ENCODE assay signal across 8 cellular contexts in genomic region chr16:28975158-28975603, GRCh38. TPM values are rescaled to one million over a fixed set of nuclear protein-coding genes. Genes with fewer than 3 reads are reported as not detected.
DNase-seq lines count a peak whose midpoint lies in the region; ATAC-seq and TF ChIP-seq lines count a peak whose summit lies in the region.

No MANE protein-coding gene starts in this region.

- H3K9ac ChIP-seq in rectal smooth muscle tissue (ENCODE audit: low read length): peak overlapping the region; percentile 94

- H3K4me1 ChIP-seq in SJSA1 (replicated peaks): peaks cover 11% of the 10 kb centered on the region
- peaks cover 5% of the 10 kb centered on the region for H3K4me1 ChIP-seq in rectal smooth muscle tissue (ENCODE audit: control insufficient read depth, insufficient read depth, low read length)

- POLR2A ChIA-PET in AG04450 (lab: Yijun Ruan, JAX): no interaction called here

- H3K9me3 ChIP-seq in AG04450 (ENCODE audit: control insufficient read depth, insufficient read depth, low read length) (no peaks in the 10 kb centered on the region; the same call in 1 of the 2 replicates), SJSA1 (replicated peaks) (no peaks in the 10 kb centered on the region)

- CTCF ChIA-PET in AG04450 (lab: Charles Lee): no interaction called here

- ATAC-seq in GM21737 (IDR thresholded peaks at IDR 0.05; ENCODE audit: unreplicated experiment): peak; percentile 14

- DNase-seq in AG04450 (ENCODE audit: low read depth, low spot score) (no peak), SJSA1 (ENCODE audit: low read depth in 1 of 2, low spot score in 2 of 2) (no peak), fibroblast of the aortic adventitia (ENCODE audit: low read depth) (no peak), mesenteric fat pad (ENCODE audit: low spot score) (no peak), globus pallidus (ENCODE audit: low spot score) (no peak)
- no peak for DNase-seq in central memory CD4-positive, alpha-beta T cell

- H3K4me3 ChIP-seq in AG04450 (ENCODE audit: low read depth, low read length) (peak overlapping the region; percentile 100), SJSA1 (peak overlapping the region; percentile 81), fibroblast of the aortic adventitia (ENCODE audit: low read depth, low read length) (peak overlapping the region; percentile 99), rectal smooth muscle tissue (ENCODE audit: low read length) (peak overlapping the region; percentile 100)

- H3K27me3 ChIP-seq in AG04450 (ENCODE audit: control insufficient read depth, insufficient read depth, low read length): no peaks in the 10 kb centered on the region
- no peaks in the 10 kb centered on the region for H3K27me3 ChIP-seq in SJSA1 (replicated peaks)
- no peaks in the 10 kb centered on the region for H3K27me3 ChIP-seq in rectal smooth muscle tissue (ENCODE audit: control insufficient read depth, insufficient read depth, low read length)

- H3K36me3 ChIP-seq in SJSA1: peaks cover 23% of the 10 kb centered on the region
- H3K36me3 ChIP-seq in rectal smooth muscle tissue (ENCODE audit: control insufficient read depth, insufficient read depth, low read length): peaks cover 7% of the 10 kb centered on the region

- TF ChIP-seq CTCF in AG04450 (IDR thresholded peaks at IDR 0.05; ENCODE audit: low read depth, low read length): no peak
- no peak for TF ChIP-seq CTCF in fibroblast of the aortic adventitia (IDR thresholded peaks at IDR 0.05; ENCODE audit: insufficient read depth, low read length)

- no peak overlapping the region for H3K27ac ChIP-seq in AG04450 (ENCODE audit: low read depth, low read length)
- peak overlapping the region; percentile 62; the same call in 1 of the 2 replicates for H3K27ac ChIP-seq in SJSA1
- H3K27ac ChIP-seq in rectal smooth muscle tissue (ENCODE audit: low read depth, low read length): peak overlapping the region; percentile 69

RNA-seq across cellular contexts. Expression of gene SPNS1, which starts 0.6 kb away (rescaled TPM):
- 21.9 and 23.6 TPM in 2 replicates for polyA plus RNA-seq in AG04450 (2011; rRNA removed)
- 19.2 and 21.3 TPM in 2 replicates for polyA minus RNA-seq in AG04450 (2011; rRNA and poly(A)+ RNA removed)
- 43.0 and 65.0 TPM in 2 replicates for total RNA-seq in SJSA1 (2014; rRNA removed; shearing (Covaris generic))
- 27.1 and 85.8 TPM in 2 replicates for total RNA-seq in fibroblast of the aortic adventitia (ENCODE audit: low replicate concordance)
- total RNA-seq in mesenteric fat pad: 31.4 TPM

RNA-seq across cellular contexts. Expression of gene LAT, which starts 9.7 kb away (rescaled TPM):
- 2.6 and 2.9 TPM in 2 replicates for polyA plus RNA-seq in AG04450 (2011; rRNA removed)
- 0.37 and 0.87 TPM in 2 replicates for polyA minus RNA-seq in AG04450 (2011; rRNA and poly(A)+ RNA removed)
- total RNA-seq in SJSA1 (2014; rRNA removed; shearing (Covaris generic)): 2.0 TPM in 1 of 2 replicates, not detected in the other
- 1.1 and 1.9 TPM in 2 replicates for total RNA-seq in fibroblast of the aortic adventitia (ENCODE audit: low replicate concordance)
- total RNA-seq in mesenteric fat pad: 4.1 TPM

RNA-seq across cellular contexts. Expression of gene NFATC2IP, which starts 24.4 kb away (rescaled TPM):
- polyA plus RNA-seq in AG04450 (2011; rRNA removed): 20.7 and 22.3 TPM in 2 replicates
- 17.9 and 18.8 TPM in 2 replicates for polyA minus RNA-seq in AG04450 (2011; rRNA and poly(A)+ RNA removed)
- 27.0 and 29.8 TPM in 2 replicates for total RNA-seq in SJSA1 (2014; rRNA removed; shearing (Covaris generic))
- 22.1 and 59.2 TPM in 2 replicates for total RNA-seq in fibroblast of the aortic adventitia (ENCODE audit: low replicate concordance)
- total RNA-seq in mesenteric fat pad: 29.4 TPM

RNA-seq across cellular contexts. Expression of gene CD19, which starts 43.4 kb away (rescaled TPM):
- not detected in 2 replicates for polyA plus RNA-seq in AG04450 (2011; rRNA removed)
- not detected in 2 replicates for polyA minus RNA-seq in AG04450 (2011; rRNA and poly(A)+ RNA removed)
- total RNA-seq in SJSA1 (2014; rRNA removed; shearing (Covaris generic)): not detected in 2 replicates
- total RNA-seq in fibroblast of the aortic adventitia (ENCODE audit: low replicate concordance) (0.33 TPM in 1 of 2 replicates, not detected in the other), mesenteric fat pad (0.67 TPM)

RNA-seq across cellular contexts. Expression of gene RABEP2, which starts 50.1 kb away (rescaled TPM):
- polyA plus RNA-seq in AG04450 (2011; rRNA removed): 9.0 and 11.7 TPM in 2 replicates
- 5.4 and 5.7 TPM in 2 replicates for polyA minus RNA-seq in AG04450 (2011; rRNA and poly(A)+ RNA removed)
- 35.7 and 68.2 TPM in 2 replicates for total RNA-seq in SJSA1 (2014; rRNA removed; shearing (Covaris generic))
- total RNA-seq in fibroblast of the aortic adventitia (ENCODE audit: low replicate concordance) (27.4 and 30.4 TPM in 2 replicates), mesenteric fat pad (7.5 TPM)
